16 cellular contexts compared by ENCODE assay signal in genomic region chr4:80386281-80386886, GRCh38. TPM values are rescaled to one million over a fixed set of nuclear protein-coding genes. Genes with fewer than 3 reads are reported as not detected.
DNase-seq lines count a peak whose midpoint lies in the region; ATAC-seq and TF ChIP-seq lines count a peak whose summit lies in the region.
"Had no signal": no experiment of that assay in that cellular context is flagged by ENCODE, and none has a peak within 500 bp of the region (broad histone marks: within the 10 kb centered on the region; RNA-seq: fewer than 3 reads in every experiment).

No MANE protein-coding gene starts in this region.

- no peak overlapping the region for H3K18ac ChIP-seq in IMR-90 (ENCODE audit: low read depth, low read length)

- no peaks in the 10 kb centered on the region for H3K36me3 Mint-ChIP-seq in activated naive CD4-positive, alpha-beta T cell treated with anti-CD3 and anti-CD28 coated beads for 36 hours (ENCODE audit: low read depth)
- peaks cover 6% of the 10 kb centered on the region for H3K36me3 Mint-ChIP-seq in stimulated activated memory B cell treated with anti-CD40 and anti-IgM and Interleukin-4, amounts not matched to agents 10 μg/mL and 1 μg/mL and 100 μg/mL, for 72 hours
- H3K36me3 Mint-ChIP-seq: CD4-positive, alpha-beta memory T cell had no signal

- ATAC-seq in IMR-90 (ENCODE audit: low read depth) = no peak
- peak; percentile 47 for ATAC-seq in stimulated activated memory B cell treated with anti-CD40 and anti-IgM and Interleukin-4, amounts not matched to agents 10 μg/mL and 1 μg/mL and 100 μg/mL, for 72 hours
- ATAC-seq: A549 had no signal

- no peak overlapping the region for H3K23ac ChIP-seq in IMR-90 (ENCODE audit: low read depth, low read length)

- intact Hi-C loops in activated naive CD4-positive, alpha-beta T cell treated with anti-CD3 and anti-CD28 coated beads for 36 hours (cut with micrococcal nuclease) = no loop called here
- intact Hi-C loops in IMR-90 (cut with micrococcal nuclease) (no loop called here), esophagus muscularis mucosa (cut with DNase I) (no loop called here)

- H3K79me1 ChIP-seq in IMR-90 (ENCODE audit: low read depth in 1 of 2, low read length in 2 of 2) = no peaks in the 10 kb centered on the region; a peak in 1 of 4 replicates

- peaks cover 9% of the 10 kb centered on the region for H3K9me3 Mint-ChIP-seq in activated naive CD4-positive, alpha-beta T cell treated with anti-CD3 and anti-CD28 coated beads for 36 hours
- peaks cover 3% of the 10 kb centered on the region for H3K9me3 Mint-ChIP-seq in stimulated activated memory B cell treated with anti-CD40 and anti-IgM and Interleukin-4, amounts not matched to agents 10 μg/mL and 1 μg/mL and 100 μg/mL, for 72 hours

- no peak overlapping the region for H4K91ac ChIP-seq in IMR-90 (ENCODE audit: insufficient read depth, low read depth, low read length)

- no peak overlapping the region for H3K27ac ChIP-seq in IMR-90 (ENCODE audit: insufficient read depth, low read length)
- H3K27ac ChIP-seq in esophagus muscularis mucosa (replicated peaks in 1 of 4) = no peak overlapping the region
- H3K27ac ChIP-seq: A549, C4-2B had no signal

- no peak overlapping the region for H3K14ac ChIP-seq in IMR-90 (replicated peaks; ENCODE audit: low read depth, low read length)

- no peak for TF ChIP-seq RAD21 in IMR-90 (IDR thresholded peaks at IDR 0.05; ENCODE audit: low read length)

- dilution Hi-C loops in IMR-90 (cut with HindIII; ENCODE audit: low sequenced_read_pairs, unreplicated experiment) = no loop called here

- 94% methylated on average over 13 of the region's 42 CpGs; no CpG with 5 or more reads in 1 of the 2 experiments for WGBS in IMR-90 (ENCODE audit: extremely low coverage in 2 of 2, insufficient read length in 1 of 2), 2 experiments
- WGBS in esophagus muscularis mucosa = 96% methylated on average over 28 of the region's 42 CpGs

- CTCF ChIA-PET in activated naive CD4-positive, alpha-beta T cell treated with anti-CD3 and anti-CD28 coated beads for 36 hours (lab: Charles Lee) = no interaction called here
- CTCF ChIA-PET in IMR-90 (lab: Yijun Ruan, JAX) = no interaction called here

- H2BK20ac ChIP-seq in IMR-90 (ENCODE audit: low read depth, low read length) = no peak overlapping the region

- no peak overlapping the region for H2AFZ ChIP-seq in IMR-90 (replicated peaks; ENCODE audit: low read length, poor library complexity)

- POLR2A ChIA-PET in IMR-90 (lab: Charles Lee; ENCODE audit: unreplicated experiment) = no interaction called here

- no TSS peak for BruUV-seq in IMR-90 (replicated peaks; lab: Mats Ljungman, UMichigan)

- H3K9me3 ChIP-seq in IMR-90 (ENCODE audit: control insufficient read depth, insufficient read depth, low read length) (0 out of 2 replicates have a peak, but pooled peaks cover 2% of the 10 kb centered on the region), esophagus muscularis mucosa (no peaks in the 10 kb centered on the region)
- H3K9me3 ChIP-seq: A549, BE2C, HAP-1 had no signal

- H3K9ac ChIP-seq in IMR-90 (ENCODE audit: low read depth, low read length) = no peak overlapping the region

- H3K27me3 ChIP-seq in IMR-90 (ENCODE audit: control insufficient read depth, insufficient read depth, low read length) (no peaks in the 10 kb centered on the region), esophagus muscularis mucosa (no peaks in the 10 kb centered on the region)
- H3K27me3 ChIP-seq: BE2C had no signal

- no peak overlapping the region for H4K8ac ChIP-seq in IMR-90 (ENCODE audit: low read depth in 2 of 2, low read length in 2 of 2)

- no peak overlapping the region for H3K56ac ChIP-seq in IMR-90 (ENCODE audit: extremely low read depth, insufficient read depth, low read length)

- H3K4ac ChIP-seq in IMR-90 (ENCODE audit: low read depth, low read length) = no peak overlapping the region

- TF ChIP-seq POLR2A in IMR-90 (IDR thresholded peaks at IDR 0.05; ENCODE audit: low read depth, low read length) (no peak), esophagus muscularis mucosa (IDR thresholded peaks at IDR 0.05; ENCODE audit: low read depth) (no peak)

- H3K9me1 ChIP-seq in IMR-90 (ENCODE audit: insufficient read depth, low read length) = peaks cover 2% of the 10 kb centered on the region; the same call in 1 of the 2 replicates

- no peaks in the 10 kb centered on the region for H3K4me1 Mint-ChIP-seq in activated naive CD4-positive, alpha-beta T cell treated with anti-CD3 and anti-CD28 coated beads for 36 hours (ENCODE audit: low read depth)
- H3K4me1 Mint-ChIP-seq in stimulated activated memory B cell treated with anti-CD40 and anti-IgM and Interleukin-4, amounts not matched to agents 10 μg/mL and 1 μg/mL and 100 μg/mL, for 72 hours = peaks cover 6% of the 10 kb centered on the region
- H3K4me1 Mint-ChIP-seq: CD4-positive, alpha-beta memory T cell had no signal

- H3K27me3 Mint-ChIP-seq in activated naive CD4-positive, alpha-beta T cell treated with anti-CD3 and anti-CD28 coated beads for 36 hours (ENCODE audit: low read depth) = no peaks in the 10 kb centered on the region
- H3K27me3 Mint-ChIP-seq in stimulated activated memory B cell treated with anti-CD40 and anti-IgM and Interleukin-4, amounts not matched to agents 10 μg/mL and 1 μg/mL and 100 μg/mL, for 72 hours = no peaks in the 10 kb centered on the region

- H3K36me3 ChIP-seq in IMR-90 (ENCODE audit: control insufficient read depth, insufficient read depth, low read length) (no peaks in the 10 kb centered on the region), esophagus muscularis mucosa (no peaks in the 10 kb centered on the region)
- H3K36me3 ChIP-seq: BE2C, HAP-1 had no signal

- no peak for TF ChIP-seq EP300 in esophagus muscularis mucosa (IDR thresholded peaks at IDR 0.05)

- no peak overlapping the region for H2AK5ac ChIP-seq in IMR-90 (ENCODE audit: low read depth, low read length)

- no peak for TF ChIP-seq CTCF in IMR-90 (conservative IDR thresholded peaks at IDR 0.05; ENCODE audit: low read depth, low read length)
- no peak for TF ChIP-seq CTCF in esophagus muscularis mucosa (IDR thresholded peaks at IDR 0.05)

- no peak overlapping the region for H3K4me3 Mint-ChIP-seq in activated naive CD4-positive, alpha-beta T cell treated with anti-CD3 and anti-CD28 coated beads for 36 hours
- H3K4me3 Mint-ChIP-seq in stimulated activated memory B cell treated with anti-CD40 and anti-IgM and Interleukin-4, amounts not matched to agents 10 μg/mL and 1 μg/mL and 100 μg/mL, for 72 hours = no peak overlapping the region
- H3K4me3 Mint-ChIP-seq: CD4-positive, alpha-beta memory T cell had no signal

- H3K4me1 ChIP-seq in IMR-90 (ENCODE audit: control insufficient read depth, insufficient read depth, low read length) (no peaks in the 10 kb centered on the region), esophagus muscularis mucosa (no peaks in the 10 kb centered on the region)
- H3K4me1 ChIP-seq: A549, BE2C, HAP-1 had no signal

- H2BK120ac ChIP-seq in IMR-90 (ENCODE audit: low read depth, low read length) = no peak overlapping the region

- H2BK5ac ChIP-seq in IMR-90 (ENCODE audit: low read depth, low read length, poor library complexity, severe bottlenecking) = no peak overlapping the region

- H4K20me1 ChIP-seq in IMR-90 (ENCODE audit: insufficient read depth, low read length) = no peaks in the 10 kb centered on the region; the same call in 1 of the 2 replicates

- in situ Hi-C loops in IMR-90 (cut with MboI; ENCODE audit: low sequenced_read_pairs) = no loop called here

- no peak overlapping the region for H3K4me3 ChIP-seq in IMR-90 (ENCODE audit: insufficient read depth, low read depth, low read length)
- no peak overlapping the region for H3K4me3 ChIP-seq in esophagus muscularis mucosa
- H3K4me3 ChIP-seq: A549, HAP-1 had no signal

- no peak overlapping the region for H4K5ac ChIP-seq in IMR-90 (ENCODE audit: low read depth, low read length)

- no peak overlapping the region for H2BK15ac ChIP-seq in IMR-90 (ENCODE audit: low read depth, low read length)

- peak overlapping the region; percentile 37 for H2AK9ac ChIP-seq in IMR-90 (replicated peaks; ENCODE audit: low read depth, low read length, poor library complexity)

- no peak overlapping the region for H3K4me2 ChIP-seq in IMR-90 (ENCODE audit: low read depth, low read length)
- H3K4me2 ChIP-seq: A549 had no signal

- DNase-seq in activated naive CD4-positive, alpha-beta T cell treated with anti-CD3 and anti-CD28 coated beads for 36 hours = no peak
- no peak for DNase-seq in activated naive CD4-positive, alpha-beta T cell treated with anti-CD3 and anti-CD28 coated beads, Interleukin-2, amount 50 U/mL, for 16 hours
- DNase-seq in IMR-90 (no peak), esophagus muscularis mucosa (ENCODE audit: extremely low spot score) (peak; percentile 82), ecto neural progenitor cell (ENCODE audit: low spot score) (no peak), NOMO-1 (lab: John Stamatoyannopoulos, UW; ENCODE audit: unreplicated experiment in 2 of 2) (no peak)
- DNase-seq: BE2C; CD4-positive, alpha-beta memory T cell; DND-41; GDM1; GOT3 had no signal

- H3K27ac Mint-ChIP-seq in activated naive CD4-positive, alpha-beta T cell treated with anti-CD3 and anti-CD28 coated beads for 36 hours = peak overlapping the region; percentile 24
- H3K27ac Mint-ChIP-seq in stimulated activated memory B cell treated with anti-CD40 and anti-IgM and Interleukin-4, amounts not matched to agents 10 μg/mL and 1 μg/mL and 100 μg/mL, for 72 hours = no peak overlapping the region
- H3K27ac Mint-ChIP-seq: CD4-positive, alpha-beta memory T cell had no signal

TF ChIP-seq in IMR-90, 13 proteins besides CTCF, POLR2A, EP300 and RAD21 (continues in another document):
- no peak for TF ChIP-seq NFE2L2 (IDR thresholded peaks at IDR 0.05; ENCODE audit: low read depth, low read length)
- TF ChIP-seq FOS (IDR thresholded peaks at IDR 0.05; ENCODE audit: low read depth, low read length) = no peak
- TF ChIP-seq MXI1 (IDR thresholded peaks at IDR 0.05; ENCODE audit: borderline replicate concordance, low read depth, low read length) = no peak
- TF ChIP-seq MAFK (IDR thresholded peaks at IDR 0.05; ENCODE audit: low read depth, low read length) = no peak
- TF ChIP-seq CHD1 (IDR thresholded peaks at IDR 0.05; ENCODE audit: low read depth, low read length) = no peak
- no peak for TF ChIP-seq USF2 (IDR thresholded peaks at IDR 0.05; ENCODE audit: low read depth, low read length)

RNA-seq across cellular contexts. Expression of gene CFAP299, which starts 50.9 kb away (rescaled TPM):
- total RNA-seq in activated naive CD4-positive, alpha-beta T cell treated with anti-CD3 and anti-CD28 coated beads for 36 hours = not detected
- 1.1 and 1.9 TPM in 2 replicates for total RNA-seq in IMR-90 (2012; rRNA removed)
- polyA plus RNA-seq in IMR-90 (2012; rRNA removed) = 0.76 and 1.0 TPM in 2 replicates
- polyA plus RNA-seq in IMR-90 (2012; cell fraction: cytosol; rRNA removed) = 0.04 and 0.22 TPM in 2 replicates
- polyA plus RNA-seq in IMR-90 (2012; cell fraction: nucleus; rRNA removed; ENCODE audit: low replicate concordance) = 0.61 and 3.8 TPM in 2 replicates
- total RNA-seq in esophagus muscularis mucosa = 1 to 10 TPM in 2 of 4 donors, under 1 TPM in 1, not detected in 1; 0.84 to 2.5 (median 2.2) TPM
- total RNA-seq: CD4-positive, alpha-beta memory T cell; HT-29 had no signal
- polyA plus RNA-seq: A549; CD4-positive, alpha-beta memory T cell had no signal
